Comparison of ENCODE assay signal across 18 cellular contexts in the genomic region with DNA sequence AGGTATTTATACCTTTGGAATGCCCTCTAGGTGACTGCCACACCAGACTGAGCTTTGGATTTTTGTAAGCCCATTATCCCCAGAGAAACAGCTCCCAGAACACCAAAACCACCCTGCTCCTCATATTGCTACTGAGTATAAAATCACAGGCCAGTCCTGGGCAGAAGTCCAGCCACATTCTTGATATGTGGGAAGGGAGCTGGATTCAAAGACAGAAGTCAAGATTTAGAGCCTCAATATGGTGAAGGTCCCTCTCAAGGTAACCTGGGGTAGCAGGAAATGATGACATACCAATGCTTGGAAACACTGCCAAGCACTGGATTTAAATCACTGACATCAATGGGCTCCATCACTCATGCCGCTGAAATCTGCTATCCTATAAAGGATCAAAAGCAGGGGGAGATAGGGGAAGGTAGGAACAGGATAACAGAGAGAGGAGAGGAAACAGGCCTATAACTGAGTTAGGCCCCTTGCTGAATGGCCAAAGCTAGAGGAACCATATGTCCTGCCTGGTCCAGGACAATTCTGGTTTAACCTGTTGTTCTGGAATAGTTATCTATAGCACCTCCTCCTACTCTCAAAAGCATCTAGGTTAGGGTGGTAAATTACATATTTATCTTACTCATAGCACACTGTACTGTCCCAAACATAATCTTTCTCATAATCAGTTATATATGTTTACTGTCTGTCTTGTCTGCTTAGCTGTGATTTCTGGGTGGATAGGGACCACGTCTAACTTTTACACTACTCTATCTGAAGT.
DNase-seq lines count a peak whose midpoint lies in the region; ATAC-seq and TF ChIP-seq lines count a peak whose summit lies in the region.
"Had no signal": no experiment of that assay in that cellular context is flagged by ENCODE, and none has a peak within 500 bp of the region (broad histone marks: within the 10 kb centered on the region; RNA-seq: fewer than 3 reads in every experiment).

No MANE protein-coding gene starts in this region.

- no peaks in the 10 kb centered on the region for H3K79me2 ChIP-seq in PC-9 (ENCODE audit: low read depth)
- H3K79me2 ChIP-seq in trophoblast cell (ENCODE audit: control insufficient read depth, insufficient read depth, low read length, poor library complexity) = no peaks in the 10 kb centered on the region

- no peak overlapping the region for H2BK120ac ChIP-seq in trophoblast cell (ENCODE audit: insufficient read depth, low read length, poor library complexity)

- no peak overlapping the region for H3K14ac ChIP-seq in trophoblast cell (ENCODE audit: low read length)

- H4K91ac ChIP-seq in trophoblast cell (ENCODE audit: low read depth, low read length) = no peak overlapping the region

- H3K79me1 ChIP-seq in trophoblast cell (ENCODE audit: low read length) = no peaks in the 10 kb centered on the region

- POLR2A ChIA-PET in PC-9 (lab: Charles Lee; ENCODE audit: unreplicated experiment) = no interaction called here

- DNase-seq in PC-9 (peak in 1 of 2 experiments; percentile 60), epithelial cell of esophagus (ENCODE audit: low read depth) (peak; percentile 20), trophoblast cell (peak; percentile 24 to 77), aorta (no peak), breast epithelium (ENCODE audit: low spot score in 2 of 2) (no peak)
- DNase-seq in stimulated activated CD4-positive, alpha-beta T cell treated with anti-CD3 and anti-CD28 coated beads, Interleukin-4, amount 100 ng/mL, for 1 hour = no peak
- DNase-seq: activated CD8-positive, alpha-beta memory T cell treated with anti-CD3 and anti-CD28 coated beads, Interleukin-2, amount 50 U/mL, for 48 hours; activated gamma-delta T cell treated with Interleukin-2 at 50 U/mL for 16 hours; effector memory CD4-positive, alpha-beta T cell; HCEC 1CT; left lung; NCI-H187 treated with DMSO at 0.1 percent for 48 hours; NCI-H226; NCI-H774; OCI-M1; SJCRH30 had no signal

- no peak overlapping the region for H3K23ac ChIP-seq in trophoblast cell (ENCODE audit: low read length)

- no peak for ATAC-seq in aorta (ENCODE audit: low FRiP score)
- ATAC-seq in SK-N-SH treated with all-trans-retinoic acid at 6 μM for 48 hours = no peak

- no peak overlapping the region for H3K4me3 ChIP-seq in PC-9
- no peak overlapping the region for H3K4me3 ChIP-seq in epithelial cell of esophagus (ENCODE audit: low read length)
- no peak overlapping the region for H3K4me3 ChIP-seq in trophoblast cell (ENCODE audit: low read depth, low read length)
- H3K4me3 ChIP-seq in aorta (ENCODE audit: low read length in 2 of 2) = no peak overlapping the region
- no peak overlapping the region for H3K4me3 ChIP-seq in breast epithelium
- H3K4me3 ChIP-seq: left lung, SJCRH30 had no signal

- H3K27me3 ChIP-seq in PC-9 (ENCODE audit: insufficient read depth, low read depth) (no peaks in the 10 kb centered on the region), trophoblast cell (ENCODE audit: insufficient read depth, low read length) (no peaks in the 10 kb centered on the region), aorta (ENCODE audit: control insufficient read depth in 1 of 2, insufficient read depth in 2 of 2, low read length in 1 of 2) (no peaks in the 10 kb centered on the region), breast epithelium (peaks cover 0 to 21% of the 10 kb centered on the region in 2 donors)
- H3K27me3 ChIP-seq: left lung, neutrophil, SJCRH30 had no signal

- no peak overlapping the region for H2BK5ac ChIP-seq in trophoblast cell (ENCODE audit: low read depth, low read length, poor library complexity)

- WGBS in trophoblast cell (ENCODE audit: extremely low coverage, insufficient coverage, insufficient read length) = no CpG with 5 or more reads among the region's 2 CpGs
- 52 to 54% methylated on average over 2 of the region's 2 CpGs for WGBS in aorta, 2 donors

- CTCF ChIA-PET in PC-9 (lab: Charles Lee) = no interaction called here

- no peak overlapping the region for H3K27ac ChIP-seq in PC-9
- H3K27ac ChIP-seq in trophoblast cell (ENCODE audit: low read depth, low read length) = no peak overlapping the region
- peak overlapping the region; percentile 18 to 32 for H3K27ac ChIP-seq in aorta (ENCODE audit: low read depth in 1 of 2, low read length in 2 of 2)
- peak overlapping the region in 1 of 2 donors; percentile 29 for H3K27ac ChIP-seq in breast epithelium
- H3K27ac ChIP-seq: left lung, neutrophil, SJCRH30 had no signal

- H3K4me2 ChIP-seq in PC-9 (peak overlapping the region; percentile 16; the same call in 1 of the 2 replicates), trophoblast cell (ENCODE audit: low read length) (no peak overlapping the region)

- no peak overlapping the region for H3K18ac ChIP-seq in trophoblast cell (ENCODE audit: low read length)

- no peak overlapping the region for H2BK12ac ChIP-seq in trophoblast cell (ENCODE audit: low read length)

- H3K9me3 ChIP-seq in PC-9 (ENCODE audit: insufficient read depth, low read depth) (no peaks in the 10 kb centered on the region), trophoblast cell (ENCODE audit: insufficient read depth, low read depth, low read length) (no peaks in the 10 kb centered on the region), aorta (ENCODE audit: control insufficient read depth, low read length) (no peaks in the 10 kb centered on the region), breast epithelium (no peaks in the 10 kb centered on the region)
- H3K9me3 ChIP-seq: left lung, neutrophil, SJCRH30 had no signal

- intact Hi-C loops in PC-9 (cut with micrococcal nuclease; ENCODE audit: unreplicated experiment) = no loop called here
- intact Hi-C loops in aorta (cut with DNase I) = no loop called here
- intact Hi-C loops in breast epithelium (cut with DNase I; ENCODE audit: low total_unique reads) = no loop called here

- no TSS peak for BruUV-seq in PC-9 (replicated peaks; lab: Mats Ljungman, UMichigan)

- TF ChIP-seq CTCF in PC-9 (conservative IDR thresholded peaks at IDR 0.05) (no peak), epithelial cell of esophagus (IDR thresholded peaks at IDR 0.05; ENCODE audit: insufficient read depth, low read depth, low read length, missing control alignments) (no peak), breast epithelium (IDR thresholded peaks at IDR 0.05) (no peak)

- H3F3A ChIP-seq in PC-9 (ENCODE audit: insufficient read depth, low read depth) = peaks cover 6% of the 10 kb centered on the region; the same call in 1 of the 2 replicates

- no peak overlapping the region for H3K4ac ChIP-seq in trophoblast cell (ENCODE audit: low read depth, low read length)

- H4K12ac ChIP-seq in trophoblast cell (ENCODE audit: low read depth, low read length) = no peak overlapping the region

- H3K9ac ChIP-seq in trophoblast cell (ENCODE audit: low read length) = no peak overlapping the region

- H2AK5ac ChIP-seq in trophoblast cell (ENCODE audit: low read length) = no peak overlapping the region

- H4K8ac ChIP-seq in trophoblast cell (ENCODE audit: low read depth, low read length) = no peak overlapping the region

- H3K4me1 ChIP-seq in PC-9 (replicated peaks; ENCODE audit: insufficient read depth) (peaks cover 12% of the 10 kb centered on the region), trophoblast cell (ENCODE audit: control insufficient read depth in 1 of 2, insufficient read depth in 2 of 2, low read length in 2 of 2) (peaks cover 0 to 4% of the 10 kb centered on the region in 2 experiments), aorta (ENCODE audit: control insufficient read depth in 1 of 2, insufficient read depth in 2 of 2, low read length in 2 of 2) (peaks cover 0 to 1% of the 10 kb centered on the region in 2 donors), breast epithelium (no peaks in the 10 kb centered on the region)
- H3K4me1 ChIP-seq: left lung, SJCRH30 had no signal

- no peaks in the 10 kb centered on the region for H3K9me2 ChIP-seq in PC-9 (ENCODE audit: insufficient read depth)

- H2AFZ ChIP-seq in PC-9 (no peak overlapping the region), trophoblast cell (ENCODE audit: insufficient read depth, low read length, poor library complexity) (no peak overlapping the region)

- no peaks in the 10 kb centered on the region for H4K20me1 ChIP-seq in PC-9 (ENCODE audit: insufficient read depth)

- no peaks in the 10 kb centered on the region for H3K36me3 ChIP-seq in PC-9 (ENCODE audit: low read depth)
- H3K36me3 ChIP-seq in trophoblast cell (ENCODE audit: control insufficient read depth in 1 of 2, insufficient read depth in 2 of 2, low read length in 2 of 2) = no peaks in the 10 kb centered on the region
- H3K36me3 ChIP-seq in aorta (ENCODE audit: control insufficient read depth in 1 of 2, insufficient read depth in 2 of 2, low read length in 1 of 2) = no peaks in the 10 kb centered on the region
- H3K36me3 ChIP-seq in breast epithelium = no peaks in the 10 kb centered on the region
- H3K36me3 ChIP-seq: left lung, neutrophil, SJCRH30 had no signal

- no peak for TF ChIP-seq POLR2A in breast epithelium (IDR thresholded peaks at IDR 0.05)

TF ChIP-seq in SK-N-SH treated with all-trans-retinoic acid at 6 μM for 48 hours, 23 proteins besides CTCF, POLR2A, EP300 and RAD21 (continues in another document):
- no peak for TF ChIP-seq BACH2 (CRISPR knock-in tag; IDR thresholded peaks at IDR 0.05; ENCODE audit: borderline replicate concordance)
- TF ChIP-seq, protein P1, sequence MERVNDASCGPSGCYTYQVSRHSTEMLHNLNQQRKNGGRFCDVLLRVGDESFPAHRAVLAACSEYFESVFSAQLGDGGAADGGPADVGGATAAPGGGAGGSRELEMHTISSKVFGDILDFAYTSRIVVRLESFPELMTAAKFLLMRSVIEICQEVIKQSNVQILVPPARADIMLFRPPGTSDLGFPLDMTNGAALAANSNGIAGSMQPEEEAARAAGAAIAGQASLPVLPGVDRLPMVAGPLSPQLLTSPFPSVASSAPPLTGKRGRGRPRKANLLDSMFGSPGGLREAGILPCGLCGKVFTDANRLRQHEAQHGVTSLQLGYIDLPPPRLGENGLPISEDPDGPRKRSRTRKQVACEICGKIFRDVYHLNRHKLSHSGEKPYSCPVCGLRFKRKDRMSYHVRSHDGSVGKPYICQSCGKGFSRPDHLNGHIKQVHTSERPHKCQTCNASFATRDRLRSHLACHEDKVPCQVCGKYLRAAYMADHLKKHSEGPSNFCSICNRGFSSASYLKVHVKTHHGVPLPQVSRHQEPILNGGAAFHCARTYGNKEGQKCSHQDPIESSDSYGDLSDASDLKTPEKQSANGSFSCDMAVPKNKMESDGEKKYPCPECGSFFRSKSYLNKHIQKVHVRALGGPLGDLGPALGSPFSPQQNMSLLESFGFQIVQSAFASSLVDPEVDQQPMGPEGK (CRISPR knock-in tag; IDR thresholded peaks at IDR 0.05; ENCODE audit: borderline replicate concordance) = no peak
- no peak for TF ChIP-seq TCF4 (CRISPR knock-in tag; IDR thresholded peaks at IDR 0.05; ENCODE audit: borderline replicate concordance)
- TF ChIP-seq SNAI2 (CRISPR knock-in tag; IDR thresholded peaks at IDR 0.05) = no peak
- no peak for TF ChIP-seq ZFP30 (CRISPR knock-in tag; IDR thresholded peaks at IDR 0.05)

Comparison
In these comparisons a context has a peak if more than half of its experiments do, and no peak if none do; other contexts are left out.
1. DNase-seq: peak in epithelial cell of esophagus (single experiment) and trophoblast cell (2 of 2); none in aorta (0 of 2), breast epithelium (0 of 2) and stimulated activated CD4-positive, alpha-beta T cell treated with anti-CD3 and anti-CD28 coated beads, Interleukin-4, amount 100 ng/mL, for 1 hour (single experiment).
2. H3K27ac ChIP-seq: peak in aorta (2 of 2); none in PC-9 (single experiment) and trophoblast cell (single experiment).